In genomic region chrX:154545673-154546274, GRCh38 we compare ENCODE assay signal across 1 cellular context.
TF ChIP-seq lines count a peak whose summit lies in the region.

No MANE protein-coding gene starts in this region.

TF ChIP-seq in HepG2, 621 proteins besides CTCF, POLR2A, EP300 and RAD21:
- no peak for TF ChIP-seq TMF1 (CRISPR knock-in tag; IDR thresholded peaks at IDR 0.05; ENCODE audit: low read depth)
- TF ChIP-seq ZNF687 (CRISPR knock-in tag; IDR thresholded peaks at IDR 0.05), result 0 out of 2 replicates have a peak, but pooled peaks have one; percentile 4
- TF ChIP-seq ZNF652 (CRISPR knock-in tag; IDR thresholded peaks at IDR 0.05; ENCODE audit: borderline replicate concordance, low read depth), result no peak
- TF ChIP-seq U2AF1 (optimal IDR thresholded peaks at IDR 0.05; ENCODE audit: low read depth, low read length), result no peak
- TF ChIP-seq ZFP36 (IDR thresholded peaks at IDR 0.05; ENCODE audit: borderline replicate concordance, low read depth, low read length, partially characterized antibody), result no peak
- no peak for TF ChIP-seq CBX1 (IDR thresholded peaks at IDR 0.05; ENCODE audit: low read depth)
- TF ChIP-seq ZNF441 (CRISPR knock-in tag; IDR thresholded peaks at IDR 0.05; ENCODE audit: borderline replicate concordance), result peak; percentile 93; the same call in 1 of the 2 replicates
- no peak for TF ChIP-seq ZNF614 (CRISPR knock-in tag; IDR thresholded peaks at IDR 0.05; ENCODE audit: borderline replicate concordance)
- TF ChIP-seq RXRA (CRISPR knock-in tag; IDR thresholded peaks at IDR 0.05), result no peak
- no peak for TF ChIP-seq NFATC3 (CRISPR knock-in tag; IDR thresholded peaks at IDR 0.05)
- no peak for TF ChIP-seq GMEB2 (CRISPR knock-in tag; IDR thresholded peaks at IDR 0.05; ENCODE audit: low read depth)
- no peak for TF ChIP-seq SRSF1 (optimal IDR thresholded peaks at IDR 0.05; ENCODE audit: low read depth, low read length)
- no peak for TF ChIP-seq CREBL2 (CRISPR knock-in tag; IDR thresholded peaks at IDR 0.05; ENCODE audit: borderline replicate concordance)
- TF ChIP-seq ZNF317 (CRISPR knock-in tag; IDR thresholded peaks at IDR 0.05), result peak; percentile 80; the same call in 1 of the 2 replicates
- 0 out of 2 replicates have a peak, but pooled peaks have one; percentile 7 for TF ChIP-seq ZNF816 (CRISPR knock-in tag; IDR thresholded peaks at IDR 0.05; ENCODE audit: borderline replicate concordance)
- TF ChIP-seq ZBTB40 (IDR thresholded peaks at IDR 0.05), result no peak
- TF ChIP-seq ZBTB40 (CRISPR knock-in tag; IDR thresholded peaks at IDR 0.05), result no peak
- TF ChIP-seq RFX3 (CRISPR knock-in tag; IDR thresholded peaks at IDR 0.05), result no peak
- no peak for TF ChIP-seq PRMT3 (CRISPR knock-in tag; IDR thresholded peaks at IDR 0.05; ENCODE audit: borderline replicate concordance, low read depth)
- no peak for TF ChIP-seq ZNF205 (CRISPR knock-in tag; IDR thresholded peaks at IDR 0.05)
- TF ChIP-seq JDP2 (CRISPR knock-in tag; IDR thresholded peaks at IDR 0.05; ENCODE audit: borderline replicate concordance), result no peak
- no peak for TF ChIP-seq DMAP1 (CRISPR knock-in tag; IDR thresholded peaks at IDR 0.05)
- no peak for TF ChIP-seq ATAD3A (CRISPR knock-in tag; IDR thresholded peaks at IDR 0.05)
- TF ChIP-seq ZMYM3 (CRISPR knock-in tag; IDR thresholded peaks at IDR 0.05), result no peak
- 0 out of 2 replicates have a peak, but pooled peaks have one; percentile 1 for TF ChIP-seq ZNF546 (CRISPR knock-in tag; conservative IDR thresholded peaks at IDR 0.05)
- TF ChIP-seq ZBTB44 (CRISPR knock-in tag; IDR thresholded peaks at IDR 0.05), result no peak
- no peak for TF ChIP-seq MEIS1 (CRISPR knock-in tag; IDR thresholded peaks at IDR 0.05; ENCODE audit: borderline replicate concordance)
- 0 out of 2 replicates have a peak, but pooled peaks have one; percentile 17 for TF ChIP-seq POLR2G (IDR thresholded peaks at IDR 0.05; ENCODE audit: low read depth, low read length)
- no peak for TF ChIP-seq REL (CRISPR knock-in tag; conservative IDR thresholded peaks at IDR 0.05)
- no peak for TF ChIP-seq HNF4A (CRISPR knock-in tag; IDR thresholded peaks at IDR 0.05)
- no peak for TF ChIP-seq ZNF460 (CRISPR knock-in tag; IDR thresholded peaks at IDR 0.05; ENCODE audit: borderline replicate concordance)
- TF ChIP-seq PHF21A (CRISPR knock-in tag; IDR thresholded peaks at IDR 0.05), result no peak
- TF ChIP-seq ZNF691 (CRISPR knock-in tag; IDR thresholded peaks at IDR 0.05; ENCODE audit: borderline replicate concordance, low read depth), result no peak
- TF ChIP-seq ZBTB3 (CRISPR knock-in tag; IDR thresholded peaks at IDR 0.05; ENCODE audit: borderline replicate concordance, low read depth), result no peak
- no peak for TF ChIP-seq ZNF3 (CRISPR knock-in tag; IDR thresholded peaks at IDR 0.05)
- no peak for TF ChIP-seq ZNF660 (CRISPR knock-in tag; IDR thresholded peaks at IDR 0.05; ENCODE audit: borderline replicate concordance, low read depth)
- no peak for TF ChIP-seq GPN1 (CRISPR knock-in tag; IDR thresholded peaks at IDR 0.05; ENCODE audit: borderline replicate concordance)
- no peak for TF ChIP-seq ZNF280D (CRISPR knock-in tag; IDR thresholded peaks at IDR 0.05)
- no peak for TF ChIP-seq ZNF740 (CRISPR knock-in tag; IDR thresholded peaks at IDR 0.05)
- TF ChIP-seq MAFK (conservative IDR thresholded peaks at IDR 0.05 in 1 of 2, IDR thresholded peaks at IDR 0.05 in 1 of 2; ENCODE audit: low read length in 2 of 2), result no peak
